9 cellular contexts compared by ENCODE assay signal in genomic region chr10:51198170-51198569, GRCh38.
"Had no signal": no experiment of that assay in that cellular context is flagged by ENCODE, and none has a peak within 500 bp of the region (broad histone marks: within the 10 kb centered on the region; RNA-seq: fewer than 3 reads in every experiment).

No MANE protein-coding gene starts in this region.

- ATAC-seq: HCT116, K562 had no signal

- H3K4me1 ChIP-seq: HAP-1 had no signal

- H3K27ac ChIP-seq: GM23248 had no signal

- H3K36me3 ChIP-seq: HAP-1 had no signal

- H3K4me3 ChIP-seq: GM23248, HAP-1, K562 had no signal

- H3K9me3 ChIP-seq: HAP-1 had no signal

- FAIRE-seq: HTR-8/SVneo, K562 had no signal

- DNase-seq: GM23248, GOT3, H7, IMR-90, KG1 had no signal
